In genomic region chr2:43057026-43057741, GRCh38 we compare ENCODE assay signal across 12 cellular contexts.
DNase-seq lines count a peak whose midpoint lies in the region; ATAC-seq and TF ChIP-seq lines count a peak whose summit lies in the region.
"Had no signal": no experiment of that assay in that cellular context is flagged by ENCODE, and none has a peak within 500 bp of the region (broad histone marks: within the 10 kb centered on the region; RNA-seq: fewer than 3 reads in every experiment).

No MANE protein-coding gene starts in this region.

- 92% methylated on average over 6 of the region's 16 CpGs for WGBS in esophagus muscularis mucosa

- peak overlapping the region; percentile 75 to 96 (median 95) for H3K27ac Mint-ChIP-seq in brain
- H3K27ac Mint-ChIP-seq in activated T-helper 17 cell treated with anti-CD3 and anti-CD28 coated beads, Interleukin-2, amount 50 U/mL, for 72 hours = no peak overlapping the region

- DNase-seq in A172 (ENCODE audit: low spot score) (peak; percentile 34), NCI-H1694 (lab: John Stamatoyannopoulos, UW) (peak; percentile 88), midbrain (lab: John Stamatoyannopoulos, UW) (peak; percentile 92), OCI-M1 (lab: John Stamatoyannopoulos, UW) (no peak), esophagus muscularis mucosa (ENCODE audit: extremely low spot score) (no peak)
- DNase-seq in activated CD4-positive, alpha-beta T cell treated with anti-CD3 and anti-CD28 coated beads, Interleukin-2, amount 50 U/mL, for 1 hour = no peak
- DNase-seq: activated gamma-delta T cell; effector CD4-positive, alpha-beta T cell; NCI-H1048 had no signal

- peaks cover 3% of the 10 kb centered on the region for H3K27me3 Mint-ChIP-seq in brain
- no peaks in the 10 kb centered on the region for H3K27me3 Mint-ChIP-seq in activated T-helper 17 cell treated with anti-CD3 and anti-CD28 coated beads, Interleukin-2, amount 50 U/mL, for 72 hours

- TF ChIP-seq POLR2A in esophagus muscularis mucosa (IDR thresholded peaks at IDR 0.05; ENCODE audit: low read depth) = no peak

- no peak overlapping the region for H3K4me3 ChIP-seq in esophagus muscularis mucosa
- H3K4me3 ChIP-seq: thoracic aorta had no signal

- ATAC-seq in activated T-helper 17 cell treated with anti-CD3 and anti-CD28 coated beads, Interleukin-2, amount 50 U/mL, for 72 hours (replicated peaks) = no peak

- peaks cover 0 to 5% (median 0%) of the 10 kb centered on the region in 4 donors for H3K9me3 ChIP-seq in esophagus muscularis mucosa

- intact Hi-C loops in esophagus muscularis mucosa (cut with DNase I) = no loop called here

- TF ChIP-seq EP300 in esophagus muscularis mucosa (IDR thresholded peaks at IDR 0.05) = no peak

- H3K27me3 ChIP-seq in esophagus muscularis mucosa = no peaks in the 10 kb centered on the region

- peaks cover 3% of the 10 kb centered on the region for H3K36me3 Mint-ChIP-seq in brain
- no peaks in the 10 kb centered on the region for H3K36me3 Mint-ChIP-seq in activated T-helper 17 cell treated with anti-CD3 and anti-CD28 coated beads, Interleukin-2, amount 50 U/mL, for 72 hours (ENCODE audit: low read depth)

- H3K36me3 ChIP-seq in esophagus muscularis mucosa = no peaks in the 10 kb centered on the region
- H3K36me3 ChIP-seq: thoracic aorta had no signal

- no peak overlapping the region for H3K27ac ChIP-seq in esophagus muscularis mucosa (replicated peaks in 1 of 4)
- H3K27ac ChIP-seq: thoracic aorta had no signal

- peaks cover 7 to 28% (median 20%) of the 10 kb centered on the region in 4 donors for H3K4me1 ChIP-seq in esophagus muscularis mucosa

- peaks cover 16 to 24% (median 21%) of the 10 kb centered on the region in 5 experiments for H3K9me3 Mint-ChIP-seq in brain
- H3K9me3 Mint-ChIP-seq in activated T-helper 17 cell treated with anti-CD3 and anti-CD28 coated beads, Interleukin-2, amount 50 U/mL, for 72 hours = no peaks in the 10 kb centered on the region

- H3K4me3 Mint-ChIP-seq in brain = peak overlapping the region in 3 of 5 experiments; percentile 18 to 56 (median 30)
- H3K4me3 Mint-ChIP-seq in activated T-helper 17 cell treated with anti-CD3 and anti-CD28 coated beads, Interleukin-2, amount 50 U/mL, for 72 hours = no peak overlapping the region

- H3K4me1 Mint-ChIP-seq in brain = peaks cover 77% of the 10 kb centered on the region
- peaks cover 10% of the 10 kb centered on the region for H3K4me1 Mint-ChIP-seq in activated T-helper 17 cell treated with anti-CD3 and anti-CD28 coated beads, Interleukin-2, amount 50 U/mL, for 72 hours

- TF ChIP-seq CTCF in brain (conservative IDR thresholded peaks at IDR 0.05) = no peak
- TF ChIP-seq CTCF in esophagus muscularis mucosa (IDR thresholded peaks at IDR 0.05) = no peak

Comparison
In these comparisons a context has a peak if more than half of its experiments do, and no peak if none do; other contexts are left out.
1. DNase-seq: peak in A172 (single experiment), NCI-H1694 (single experiment) and midbrain (single experiment); none in activated CD4-positive, alpha-beta T cell treated with anti-CD3 and anti-CD28 coated beads, Interleukin-2, amount 50 U/mL, for 1 hour (single experiment), OCI-M1 (single experiment) and esophagus muscularis mucosa (single experiment).